10 cellular contexts compared by ENCODE assay signal in genomic region chr20:33233129-33233774, GRCh38.
A peak's percentile ranks its signal among the peaks of the same experiment; 100 is the strongest.
DNase-seq lines count a peak whose midpoint lies in the region.
"Had no signal": no experiment of that assay in that cellular context is flagged by ENCODE, and none has a peak within 500 bp of the region (broad histone marks: within the 10 kb centered on the region; RNA-seq: fewer than 3 reads in every experiment).

No MANE protein-coding gene starts in this region.

- no peak overlapping the region for H3K9ac ChIP-seq in BLaER1

- H3K27me3 ChIP-seq in BLaER1, result no peaks in the 10 kb centered on the region

- H3K27ac ChIP-seq in BLaER1, result no peak overlapping the region

- no peaks in the 10 kb centered on the region for H4K20me1 ChIP-seq in BLaER1

- peaks cover 46% of the 10 kb centered on the region for H3K4me1 ChIP-seq in BLaER1

- H3K4me2 ChIP-seq in BLaER1, result peak overlapping the region; percentile 32

- H3K36me3 ChIP-seq in BLaER1, result no peaks in the 10 kb centered on the region

- no peaks in the 10 kb centered on the region for H3K9me3 ChIP-seq in BLaER1

- H3K4me3 ChIP-seq in BLaER1, result no peak overlapping the region

- peak; percentile 77 for DNase-seq in DMS 273 (lab: John Stamatoyannopoulos, UW; ENCODE audit: unreplicated experiment)
- peak; percentile 41 for DNase-seq in NCI-H82 treated with DMSO at 0.1 percent for 48 hours (lab: John Stamatoyannopoulos, UW; ENCODE audit: unreplicated experiment)
- DNase-seq in iPS-NIHi11 (ENCODE audit: low spot score), result peak; percentile 70
- no peak for DNase-seq in germinal center (ENCODE audit: low spot score)
- DNase-seq in GM03348 (ENCODE audit: low spot score), result no peak
- no peak for DNase-seq in SIG-M5 treated with dmso at 0.1 percent for 504 hours (lab: John Stamatoyannopoulos, UW; ENCODE audit: unreplicated experiment)
- DNase-seq: activated CD4-positive, alpha-beta T cell treated with anti-CD3 and anti-CD28 coated beads for 1 hour; activated T-cell treated with anti-CD3 and anti-CD28 coated beads, Interleukin-2, amount 50 U/mL, for 24 hours; left cardiac atrium had no signal

Comparison
In these comparisons a context has a peak if more than half of its experiments do, and no peak if none do; other contexts are left out.
1. DNase-seq: peak in DMS 273 (single experiment), NCI-H82 treated with DMSO at 0.1 percent for 48 hours (single experiment) and iPS-NIHi11 (single experiment); none in germinal center (single experiment), GM03348 (single experiment) and SIG-M5 treated with dmso at 0.1 percent for 504 hours (single experiment).